8 cellular contexts compared by ENCODE assay signal in the genomic region with DNA sequence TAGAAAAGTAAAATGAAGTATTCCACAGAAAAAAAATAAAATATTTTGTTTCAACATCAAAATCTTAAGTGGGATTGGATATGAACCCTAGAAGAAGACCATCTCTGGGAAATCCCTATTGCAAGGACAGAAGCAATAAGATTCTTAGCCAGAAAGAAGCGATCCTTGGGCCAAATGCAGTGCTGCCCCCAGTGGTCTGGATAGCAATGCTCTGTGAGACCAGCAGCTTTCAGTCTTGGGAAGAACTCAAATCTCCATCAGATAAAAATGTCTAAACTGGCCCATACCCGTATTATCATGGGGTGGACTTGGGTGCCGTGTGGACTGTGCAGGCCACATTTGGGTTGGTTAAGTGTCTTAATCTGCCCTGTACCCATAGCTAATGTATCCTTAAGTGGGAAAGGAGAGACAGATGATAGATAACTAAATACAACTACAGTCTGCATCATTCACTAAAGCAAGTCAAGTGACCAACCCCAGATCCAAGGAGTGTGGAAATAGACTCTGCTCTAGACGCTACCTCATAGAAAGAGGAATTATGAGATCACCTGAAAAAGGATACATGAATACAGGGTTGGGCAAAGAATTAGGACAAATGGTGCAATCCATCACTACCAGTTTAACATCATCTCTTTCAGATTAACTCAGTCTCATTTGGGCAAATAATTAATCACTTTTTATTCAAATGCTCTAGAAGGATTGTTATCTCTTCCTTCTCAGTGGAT. TPM values are rescaled to one million over a fixed set of nuclear protein-coding genes. Genes with fewer than 3 reads are reported as not detected.
DNase-seq lines count a peak whose midpoint lies in the region; TF ChIP-seq lines count a peak whose summit lies in the region.
"Had no signal": no experiment of that assay in that cellular context is flagged by ENCODE, and none has a peak within 500 bp of the region (broad histone marks: within the 10 kb centered on the region; RNA-seq: fewer than 3 reads in every experiment).

No MANE protein-coding gene starts in this region.

- H4K8ac ChIP-seq in neuronal stem cell (ENCODE audit: low read depth, low read length), result no peak overlapping the region

- H3K4me3 ChIP-seq in LNCaP clone FGC (ENCODE audit: low read depth, low read length) (no peak overlapping the region), mammary epithelial cell (replicated peaks in 1 of 3; ENCODE audit: insufficient read depth in 1 of 3, low read depth in 2 of 3, low read length in 3 of 3) (no peak overlapping the region), neuronal stem cell (ENCODE audit: low read length in 2 of 2) (no peak overlapping the region)
- H3K4me3 ChIP-seq: suprapubic skin had no signal

- H3K79me1 ChIP-seq in neuronal stem cell (ENCODE audit: low read depth, low read length), result no peaks in the 10 kb centered on the region

- H3K27me3 ChIP-seq in mammary epithelial cell (ENCODE audit: insufficient read depth, low read length) (no peaks in the 10 kb centered on the region), neuronal stem cell (ENCODE audit: control insufficient read depth in 3 of 3, insufficient read depth in 3 of 3, low read depth in 1 of 3, low read length in 3 of 3) (peaks cover 0 to 7% (median 0%) of the 10 kb centered on the region in 3 experiments)
- H3K27me3 ChIP-seq: suprapubic skin had no signal

- CTCF ChIA-PET in mammary epithelial cell (lab: Charles Lee; ENCODE audit: low non-redundant PET), result no interaction called here

- dilution Hi-C loops in mammary epithelial cell (cut with HindIII; ENCODE audit: low sequenced_read_pairs), result no loop called here

- H2AK5ac ChIP-seq in neuronal stem cell (ENCODE audit: low read depth, low read length), result no peak overlapping the region

- H3K9ac ChIP-seq in mammary epithelial cell (ENCODE audit: insufficient read depth, low read length) (no peak overlapping the region), neuronal stem cell (ENCODE audit: low read depth, low read length, poor library complexity) (no peak overlapping the region)

- no peak for DNase-seq in GM10266 (ENCODE audit: extremely low spot score)
- DNase-seq in LNCaP clone FGC (ENCODE audit: low read depth), result no peak
- DNase-seq in mammary epithelial cell, result no peak
- DNase-seq in neuronal stem cell (ENCODE audit: low spot score), result peak; percentile 11
- no peak for DNase-seq in NCI-H526 treated with DMSO at 0.1 percent for 48 hours (lab: John Stamatoyannopoulos, UW)
- no peak for DNase-seq in medulla oblongata (ENCODE audit: extremely low spot score)
- DNase-seq in activated CD4-positive, alpha-beta T cell treated with anti-CD3 and anti-CD28 coated beads for 1 hour, result no peak

- TF ChIP-seq CTCF in GM10266 (IDR thresholded peaks at IDR 0.05; ENCODE audit: control insufficient read depth, insufficient read depth, low read depth, missing control alignments) (peak; percentile 28), LNCaP clone FGC (IDR thresholded peaks at IDR 0.05; ENCODE audit: control insufficient read depth, extremely low read depth, insufficient read depth) (peak; percentile 26; the same call in 1 of the 2 replicates), mammary epithelial cell (conservative IDR thresholded peaks at IDR 0.05 in 1 of 2, IDR thresholded peaks at IDR 0.05 in 1 of 2; ENCODE audit: extremely low read depth in 1 of 2, insufficient read depth in 1 of 2, low read depth in 1 of 2, low read length in 2 of 2) (peak; percentile 38 to 58)

- H3K4me2 ChIP-seq in mammary epithelial cell (ENCODE audit: insufficient read depth, low read depth, low read length), result no peak overlapping the region
- H3K4me2 ChIP-seq in neuronal stem cell (ENCODE audit: insufficient read depth, low read length, poor library complexity, severe bottlenecking), result no peak overlapping the region

- H2AFZ ChIP-seq in mammary epithelial cell (ENCODE audit: low read depth, low read length) (no peak overlapping the region), neuronal stem cell (ENCODE audit: low read length) (no peak overlapping the region)

- no peak overlapping the region for H4K91ac ChIP-seq in neuronal stem cell (ENCODE audit: low read depth, low read length, poor library complexity)

- no peak overlapping the region for H3K23ac ChIP-seq in neuronal stem cell (ENCODE audit: low read depth, low read length, poor library complexity)

- H2BK15ac ChIP-seq in neuronal stem cell (ENCODE audit: low read length), result no peak overlapping the region

- no peak overlapping the region for H3K4ac ChIP-seq in neuronal stem cell (ENCODE audit: low read length)

- no TSS peak for BruUV-seq in mammary epithelial cell (replicated peaks; lab: Mats Ljungman, UMichigan)

- H3K14ac ChIP-seq in neuronal stem cell (ENCODE audit: low read length), result no peak overlapping the region

- no peak overlapping the region for H2BK12ac ChIP-seq in neuronal stem cell (ENCODE audit: low read length)

- intact Hi-C loops in mammary epithelial cell (cut with micrococcal nuclease), result no loop called here

- in situ Hi-C loops in mammary epithelial cell (cut with MboI; ENCODE audit: low sequenced_read_pairs in 2 of 2), result no loop called here

- H3K4me1 ChIP-seq in mammary epithelial cell (ENCODE audit: insufficient read depth, low read length) (no peaks in the 10 kb centered on the region), neuronal stem cell (ENCODE audit: control insufficient read depth in 2 of 2, insufficient read depth in 1 of 2, low read depth in 1 of 2, low read length in 2 of 2) (no peaks in the 10 kb centered on the region)
- H3K4me1 ChIP-seq: suprapubic skin had no signal

- no peaks in the 10 kb centered on the region for H3K79me2 ChIP-seq in mammary epithelial cell (ENCODE audit: insufficient read depth, low read length)

- H3K36me3 ChIP-seq in mammary epithelial cell (ENCODE audit: insufficient read depth, low read length), result no peaks in the 10 kb centered on the region
- H3K36me3 ChIP-seq in neuronal stem cell (replicated peaks in 1 of 2; ENCODE audit: control insufficient read depth in 2 of 2, insufficient read depth in 2 of 2, low read length in 2 of 2), result no peaks in the 10 kb centered on the region
- H3K36me3 ChIP-seq: suprapubic skin had no signal

- no peak overlapping the region for H3K18ac ChIP-seq in neuronal stem cell (ENCODE audit: low read length)

- H3K9me3 ChIP-seq in mammary epithelial cell (replicated peaks; ENCODE audit: insufficient read depth, low read length), result no peaks in the 10 kb centered on the region
- H3K9me3 ChIP-seq in neuronal stem cell (replicated peaks in 1 of 2; ENCODE audit: control insufficient read depth in 2 of 2, insufficient read depth in 1 of 2, low read depth in 1 of 2, low read length in 2 of 2), result no peaks in the 10 kb centered on the region
- H3K9me3 ChIP-seq: suprapubic skin had no signal

- H4K20me1 ChIP-seq in mammary epithelial cell (ENCODE audit: insufficient read depth, low read length), result no peaks in the 10 kb centered on the region

- H2BK5ac ChIP-seq in neuronal stem cell (ENCODE audit: low read length), result no peak overlapping the region

- WGBS in mammary epithelial cell (ENCODE audit: low coverage, missing lambda C conversion rate), result 79% methylated on average over 4 of the region's 4 CpGs
- WGBS in neuronal stem cell (ENCODE audit: extremely low coverage in 2 of 2, insufficient read length in 2 of 2, insufficient replicate concordance in 1 of 2), 2 donors, result no CpG with 5 or more reads among the region's 4 CpGs

- no peak overlapping the region for H2BK120ac ChIP-seq in neuronal stem cell (ENCODE audit: low read depth, low read length)

- no peak overlapping the region for H3K27ac ChIP-seq in mammary epithelial cell (ENCODE audit: insufficient read depth, low read depth, low read length)
- no peak overlapping the region for H3K27ac ChIP-seq in neuronal stem cell (replicated peaks; ENCODE audit: low read length)
- H3K27ac ChIP-seq: suprapubic skin had no signal

RNA-seq across cellular contexts. Expression of gene SNAP25, which starts 38.9 kb away (rescaled TPM):
- total RNA-seq in mammary epithelial cell, result not detected
- polyA plus RNA-seq in mammary epithelial cell, result not detected
- not detected for polyA minus RNA-seq in mammary epithelial cell
- polyA plus RNA-seq in neuronal stem cell (2013, experiment 1 of 2), result 0.86 TPM
- 0.68 TPM for polyA plus RNA-seq in neuronal stem cell (2013, experiment 2 of 2)
